In the genomic region with DNA sequence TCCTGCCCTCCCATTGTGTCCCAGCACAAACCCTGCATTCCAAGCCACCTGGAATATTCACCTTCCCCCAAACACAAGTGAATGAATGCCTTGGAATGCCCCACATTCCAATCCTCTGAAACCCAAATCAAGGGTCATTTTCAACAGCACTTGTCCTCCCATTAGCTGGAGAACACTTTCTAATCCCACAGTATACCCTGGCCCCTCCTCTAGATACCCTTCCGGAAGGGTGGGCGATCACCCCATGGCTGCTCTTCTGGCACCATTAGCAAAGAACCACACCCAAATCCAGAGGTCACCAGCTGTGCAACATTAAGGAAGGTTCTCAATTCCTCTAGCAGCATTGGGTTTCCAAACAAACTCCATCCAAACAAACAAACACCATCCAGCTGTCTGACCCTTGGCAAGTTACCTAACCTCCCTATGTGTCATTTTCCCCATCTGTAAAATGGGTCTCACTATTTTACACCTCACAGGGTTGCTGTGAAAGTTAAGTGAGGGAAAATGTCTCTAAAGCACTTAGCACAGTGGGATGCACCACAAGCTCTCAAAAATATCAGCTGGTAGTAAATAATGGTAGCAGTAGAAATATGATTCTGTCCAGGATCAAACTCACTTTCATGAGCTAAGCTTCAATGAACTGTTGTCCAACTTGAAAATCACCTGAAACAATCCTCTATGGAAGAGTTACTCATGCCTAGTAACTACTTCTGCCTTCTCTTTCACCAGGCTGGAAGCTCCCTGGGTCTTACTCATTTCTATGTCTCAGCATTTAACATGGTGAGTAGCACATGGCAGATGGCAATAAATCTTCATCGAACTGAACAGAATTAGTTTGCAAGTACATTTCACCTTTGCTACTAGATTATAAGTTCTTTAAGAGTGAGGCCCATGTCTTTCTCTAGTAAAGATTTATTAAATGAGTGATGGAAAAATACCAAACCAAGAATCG, we compare ENCODE assay signal across 1 cellular context.
TF ChIP-seq lines count a peak whose summit lies in the region.

No MANE protein-coding gene starts in this region.

TF ChIP-seq in HepG2, 621 proteins besides CTCF, POLR2A, EP300 and RAD21:
- TF ChIP-seq RARA (CRISPR knock-in tag; IDR thresholded peaks at IDR 0.05) (0 out of 2 replicates have a peak, but pooled peaks have one; percentile 1), PHF8 (CRISPR knock-in tag; IDR thresholded peaks at IDR 0.05) (no peak), KDM1A (CRISPR knock-in tag; IDR thresholded peaks at IDR 0.05) (peak; percentile 67; the same call in 1 of the 2 replicates), SMYD3 (CRISPR knock-in tag; IDR thresholded peaks at IDR 0.05) (no peak), ZFP41 (CRISPR knock-in tag; IDR thresholded peaks at IDR 0.05; ENCODE audit: borderline replicate concordance) (no peak), ZNF724P (CRISPR knock-in tag; IDR thresholded peaks at IDR 0.05; ENCODE audit: borderline replicate concordance) (no peak), ZNF629 (CRISPR knock-in tag; conservative IDR thresholded peaks at IDR 0.05) (peak; percentile 88), KLF6 (CRISPR knock-in tag; IDR thresholded peaks at IDR 0.05) (no peak), ZNF792 (CRISPR knock-in tag; IDR thresholded peaks at IDR 0.05) (no peak), ZSCAN30 (CRISPR knock-in tag; IDR thresholded peaks at IDR 0.05) (no peak), KAT7 (CRISPR knock-in tag; IDR thresholded peaks at IDR 0.05; ENCODE audit: borderline replicate concordance) (no peak), ZMYM3 (CRISPR knock-in tag; IDR thresholded peaks at IDR 0.05) (peak; percentile 31; the same call in 1 of the 2 replicates)
- TF ChIP-seq, protein P1, sequence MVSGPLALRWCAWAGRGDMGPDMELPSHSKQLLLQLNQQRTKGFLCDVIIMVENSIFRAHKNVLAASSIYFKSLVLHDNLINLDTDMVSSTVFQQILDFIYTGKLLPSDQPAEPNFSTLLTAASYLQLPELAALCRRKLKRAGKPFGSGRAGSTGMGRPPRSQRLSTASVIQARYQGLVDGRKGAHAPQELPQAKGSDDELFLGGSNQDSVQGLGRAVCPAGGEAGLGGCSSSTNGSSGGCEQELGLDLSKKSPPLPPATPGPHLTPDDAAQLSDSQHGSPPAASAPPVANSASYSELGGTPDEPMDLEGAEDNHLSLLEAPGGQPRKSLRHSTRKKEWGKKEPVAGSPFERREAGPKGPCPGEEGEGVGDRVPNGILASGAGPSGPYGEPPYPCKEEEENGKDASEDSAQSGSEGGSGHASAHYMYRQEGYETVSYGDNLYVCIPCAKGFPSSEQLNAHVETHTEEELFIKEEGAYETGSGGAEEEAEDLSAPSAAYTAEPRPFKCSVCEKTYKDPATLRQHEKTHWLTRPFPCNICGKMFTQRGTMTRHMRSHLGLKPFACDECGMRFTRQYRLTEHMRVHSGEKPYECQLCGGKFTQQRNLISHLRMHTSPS (CRISPR knock-in tag; IDR thresholded peaks at IDR 0.05; ENCODE audit: low read depth): no peak
